1 cellular context compared by ENCODE assay signal in the genomic region with DNA sequence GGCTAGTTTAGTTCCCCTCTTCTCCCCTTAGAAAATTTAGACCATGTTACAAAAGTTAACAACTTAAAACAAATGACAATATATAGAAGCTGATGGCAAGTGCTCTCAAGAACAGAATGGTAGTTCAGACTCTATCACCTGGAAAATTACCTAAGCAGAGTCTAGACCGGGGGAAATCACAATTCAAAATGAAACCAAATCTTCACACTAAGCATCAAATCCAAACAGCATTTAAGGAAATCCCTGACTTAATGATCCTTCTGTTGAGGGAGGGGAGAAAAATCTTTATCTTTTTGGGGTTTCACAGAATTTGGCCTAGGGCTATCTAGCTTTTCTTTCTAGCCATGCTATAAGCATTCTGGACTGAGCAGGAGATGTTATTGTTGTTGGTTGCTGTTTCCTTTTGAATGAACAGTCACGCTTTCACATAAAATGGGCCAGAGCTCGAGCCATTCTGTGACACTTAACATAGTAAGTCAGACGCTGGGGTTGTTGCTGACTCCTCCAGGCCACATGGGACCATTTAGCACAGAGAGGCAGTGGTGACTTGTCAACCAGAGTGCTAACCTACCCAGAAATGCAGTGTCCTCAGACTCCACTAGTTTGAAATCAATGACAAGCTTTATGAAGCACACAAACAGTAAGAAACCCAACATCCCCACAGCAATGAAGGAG.
A peak's percentile ranks its signal among the peaks of the same experiment; 100 is the strongest.
TF ChIP-seq lines count a peak whose summit lies in the region.

No MANE protein-coding gene starts in this region.

TF ChIP-seq in GM12878, 131 proteins besides CTCF, POLR2A, EP300 and RAD21 (continued from another document):
- TF ChIP-seq CHD1 (IDR thresholded peaks at IDR 0.05; ENCODE audit: low read depth, low read length) (no peak), JUNB (IDR thresholded peaks at IDR 0.05) (peak; percentile 53), ZZZ3 (IDR thresholded peaks at IDR 0.05; ENCODE audit: control insufficient read depth, insufficient read length, low read depth) (no peak), CBX3 (IDR thresholded peaks at IDR 0.05; ENCODE audit: borderline replicate concordance, low read depth) (no peak), BHLHE40 (IDR thresholded peaks at IDR 0.05; ENCODE audit: borderline replicate concordance in 1 of 2, low read depth in 2 of 2, low read length in 1 of 2) (peak; percentile 28 to 42; a peak in 1 of 4 replicates), NBN (IDR thresholded peaks at IDR 0.05) (0 out of 2 replicates have a peak, but pooled peaks have one; percentile 24), ESRRA (IDR thresholded peaks at IDR 0.05; ENCODE audit: low read length) (no peak)
- TF ChIP-seq, protein P1, sequence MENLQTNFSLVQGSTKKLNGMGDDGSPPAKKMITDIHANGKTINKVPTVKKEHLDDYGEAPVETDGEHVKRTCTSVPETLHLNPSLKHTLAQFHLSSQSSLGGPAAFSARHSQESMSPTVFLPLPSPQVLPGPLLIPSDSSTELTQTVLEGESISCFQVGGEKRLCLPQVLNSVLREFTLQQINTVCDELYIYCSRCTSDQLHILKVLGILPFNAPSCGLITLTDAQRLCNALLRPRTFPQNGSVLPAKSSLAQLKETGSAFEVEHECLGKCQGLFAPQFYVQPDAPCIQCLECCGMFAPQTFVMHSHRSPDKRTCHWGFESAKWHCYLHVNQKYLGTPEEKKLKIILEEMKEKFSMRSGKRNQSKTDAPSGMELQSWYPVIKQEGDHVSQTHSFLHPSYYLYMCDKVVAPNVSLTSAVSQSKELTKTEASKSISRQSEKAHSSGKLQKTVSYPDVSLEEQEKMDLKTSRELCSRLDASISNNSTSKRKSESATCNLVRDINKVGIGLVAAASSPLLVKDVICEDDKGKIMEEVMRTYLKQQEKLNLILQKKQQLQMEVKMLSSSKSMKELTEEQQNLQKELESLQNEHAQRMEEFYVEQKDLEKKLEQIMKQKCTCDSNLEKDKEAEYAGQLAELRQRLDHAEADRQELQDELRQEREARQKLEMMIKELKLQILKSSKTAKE (IDR thresholded peaks at IDR 0.05; ENCODE audit: low read depth, poor library complexity, severe bottlenecking) = peak; percentile 55
